9 cellular contexts compared by ENCODE assay signal in genomic region chr19:17475541-17476115, GRCh38. TPM values are rescaled to one million over a fixed set of nuclear protein-coding genes. Genes with fewer than 3 reads are reported as not detected.
DNase-seq lines count a peak whose midpoint lies in the region; ATAC-seq and TF ChIP-seq lines count a peak whose summit lies in the region.
"Had no signal": no experiment of that assay in that cellular context is flagged by ENCODE, and none has a peak within 500 bp of the region (broad histone marks: within the 10 kb centered on the region; RNA-seq: fewer than 3 reads in every experiment).

No MANE protein-coding gene starts in this region.

- peak; percentile 35 to 66 for ATAC-seq in lower lobe of right lung
- peak; percentile 77 for ATAC-seq in upper lobe of right lung
- no peak for ATAC-seq in HG03139 (IDR thresholded peaks at IDR 0.05; ENCODE audit: unreplicated experiment)

- DNase-seq in SKM-1 treated with dmso at 0.1 percent for 144 hours (lab: John Stamatoyannopoulos, UW; ENCODE audit: unreplicated experiment) = peak; percentile 19
- no peak for DNase-seq in SKM-1 (lab: John Stamatoyannopoulos, UW; ENCODE audit: unreplicated experiment)
- DNase-seq in lower lobe of right lung = peak; percentile 64
- no peak for DNase-seq in upper lobe of right lung
- no peak for DNase-seq in activated CD4-positive, alpha-beta T cell treated with anti-CD3 and anti-CD28 coated beads, Interleukin-2, amount 50 U/mL, for 4 hours
- no peak for DNase-seq in NK-92 (lab: John Stamatoyannopoulos, UW; ENCODE audit: unreplicated experiment)
- DNase-seq: NCI-H1105 treated with DMSO at 0.1 percent for 48 hours had no signal

- H3K27ac ChIP-seq in cingulate gyrus (ENCODE audit: low read depth, low read length) (peak overlapping the region; percentile 97), lower lobe of right lung (peak overlapping the region; percentile 71), upper lobe of right lung (peak overlapping the region; percentile 73)

- H3K36me3 ChIP-seq in lower lobe of right lung = no peaks in the 10 kb centered on the region
- H3K36me3 ChIP-seq in upper lobe of right lung = no peaks in the 10 kb centered on the region

- H3K9me3 ChIP-seq in lower lobe of right lung (no peaks in the 10 kb centered on the region), upper lobe of right lung (no peaks in the 10 kb centered on the region)

- H3K4me1 ChIP-seq in lower lobe of right lung (peaks cover 30% of the 10 kb centered on the region), upper lobe of right lung (peaks cover 21% of the 10 kb centered on the region)

- H3K27me3 ChIP-seq in lower lobe of right lung (ENCODE audit: low read depth) (no peaks in the 10 kb centered on the region), upper lobe of right lung (no peaks in the 10 kb centered on the region)

- intact Hi-C loops in lower lobe of right lung (cut with DNase I) = no loop called here
- intact Hi-C loops in upper lobe of right lung (cut with DNase I) = no loop called here

- H3K4me3 ChIP-seq in lower lobe of right lung = no peak overlapping the region
- no peak overlapping the region for H3K4me3 ChIP-seq in upper lobe of right lung

- TF ChIP-seq CTCF in lower lobe of right lung (IDR thresholded peaks at IDR 0.05) = no peak
- no peak for TF ChIP-seq CTCF in upper lobe of right lung (IDR thresholded peaks at IDR 0.05)

RNA-seq across cellular contexts. Expression of gene SLC27A1, which starts 5.3 kb away (rescaled TPM):
- 27.0 TPM for total RNA-seq in lower lobe of right lung
- total RNA-seq in upper lobe of right lung = 27.8 TPM

RNA-seq across cellular contexts. Expression of gene NXNL1, which starts 14.9 kb away (rescaled TPM):
- total RNA-seq in lower lobe of right lung (not detected), upper lobe of right lung (not detected)

RNA-seq across cellular contexts. Expression of gene TMEM221, which starts 27.2 kb away (rescaled TPM):
- total RNA-seq in lower lobe of right lung (not detected), upper lobe of right lung (not detected)

RNA-seq across cellular contexts. Expression of gene PGLS, which starts 35.8 kb away (rescaled TPM):
- 89.4 TPM for total RNA-seq in lower lobe of right lung
- 78.0 TPM for total RNA-seq in upper lobe of right lung

RNA-seq across cellular contexts. Expression of gene MVB12A, which starts 55.8 kb away (rescaled TPM):
- total RNA-seq in lower lobe of right lung = 45.3 TPM
- 36.3 TPM for total RNA-seq in upper lobe of right lung

Comparison
In these comparisons a context has a peak if more than half of its experiments do, and no peak if none do; other contexts are left out.
1. DNase-seq: peak in SKM-1 treated with dmso at 0.1 percent for 144 hours (single experiment) and lower lobe of right lung (single experiment); none in SKM-1 (single experiment), upper lobe of right lung (single experiment), activated CD4-positive, alpha-beta T cell treated with anti-CD3 and anti-CD28 coated beads, Interleukin-2, amount 50 U/mL, for 4 hours (0 of 2) and NK-92 (single experiment).
2. Peak in every context shown above with its lines, with median percentiles within 50 percentile points of each other: H3K27ac ChIP-seq.